In genomic region chr7:299169-299568, GRCh38 we compare ENCODE assay signal across 27 cellular contexts. TPM values are rescaled to one million over a fixed set of nuclear protein-coding genes. Genes with fewer than 3 reads are reported as not detected.
"Had no signal": no experiment of that assay in that cellular context is flagged by ENCODE, and none has a peak within 500 bp of the region (broad histone marks: within the 10 kb centered on the region; RNA-seq: fewer than 3 reads in every experiment).

No MANE protein-coding gene starts in this region.

- H3K27ac ChIP-seq: epithelial cell of prostate, esophagus muscularis mucosa, gastrocnemius medialis, parathyroid adenoma, psoas muscle, sigmoid colon, skin epidermis, stomach, thoracic aorta, transverse colon had no signal

- ATAC-seq: gastrocnemius medialis; left colon; left ventricle myocardium superior; mucosa of descending colon; naive thymus-derived CD8-positive, alpha-beta T cell; psoas muscle had no signal

- H3K4me3 ChIP-seq: esophagus muscularis mucosa, gastrocnemius medialis, mucosa of descending colon, psoas muscle, sigmoid colon, skin epidermis, stomach, thoracic aorta, transverse colon had no signal

- H3K4me3 Mint-ChIP-seq: central memory CD8-positive, alpha-beta T cell; immature natural killer cell; naive thymus-derived CD8-positive, alpha-beta T cell had no signal

- H3K9me3 Mint-ChIP-seq: central memory CD8-positive, alpha-beta T cell; immature natural killer cell; naive thymus-derived CD8-positive, alpha-beta T cell had no signal

- H3K4me1 Mint-ChIP-seq: central memory CD8-positive, alpha-beta T cell; immature natural killer cell had no signal

- H3K9me3 ChIP-seq: esophagus muscularis mucosa, gastrocnemius medialis, mucosa of descending colon, psoas muscle, sigmoid colon, stomach, thoracic aorta, transverse colon had no signal

- H3K36me3 Mint-ChIP-seq: immature natural killer cell; naive thymus-derived CD8-positive, alpha-beta T cell had no signal

- H3K4me1 ChIP-seq: esophagus muscularis mucosa, gastrocnemius medialis, parathyroid adenoma, psoas muscle, sigmoid colon, stomach had no signal

- H3K27ac Mint-ChIP-seq: immature natural killer cell; naive thymus-derived CD8-positive, alpha-beta T cell had no signal

- DNase-seq: cortex of kidney; effector memory CD4-positive, alpha-beta T cell; gastrocnemius medialis; immature natural killer cell; left ventricle myocardium superior; mesendoderm; psoas muscle; retina; sigmoid colon; stimulated activated CD4-positive, alpha-beta T cell treated with anti-CD3 and anti-CD28 coated beads, Interleukin-12 subunit alpha, Interleukin-12 subunit beta, amount 100 ng/mL, for 4 hours; stimulated activated naive CD4-positive, alpha-beta T cell; stomach; substantia nigra; transverse colon had no signal

- H3K36me3 ChIP-seq: esophagus muscularis mucosa, gastrocnemius medialis, sigmoid colon, stomach, thoracic aorta, transverse colon had no signal

- H3K27me3 Mint-ChIP-seq: central memory CD8-positive, alpha-beta T cell had no signal

RNA-seq across cellular contexts. Expression of gene FOXL3, which starts 9.2 kb away (rescaled TPM):
- total RNA-seq: esophagus muscularis mucosa; fibroblast of villous mesenchyme; gastrocnemius medialis; kidney epithelial cell; left ventricle myocardium superior; lung microvascular endothelial cell; naive thymus-derived CD8-positive, alpha-beta T cell; omental fat pad; psoas muscle; sigmoid colon; stomach; thoracic aorta; transverse colon had no signal
